ENCODE assay signal across 1 cellular context in the genomic region with DNA sequence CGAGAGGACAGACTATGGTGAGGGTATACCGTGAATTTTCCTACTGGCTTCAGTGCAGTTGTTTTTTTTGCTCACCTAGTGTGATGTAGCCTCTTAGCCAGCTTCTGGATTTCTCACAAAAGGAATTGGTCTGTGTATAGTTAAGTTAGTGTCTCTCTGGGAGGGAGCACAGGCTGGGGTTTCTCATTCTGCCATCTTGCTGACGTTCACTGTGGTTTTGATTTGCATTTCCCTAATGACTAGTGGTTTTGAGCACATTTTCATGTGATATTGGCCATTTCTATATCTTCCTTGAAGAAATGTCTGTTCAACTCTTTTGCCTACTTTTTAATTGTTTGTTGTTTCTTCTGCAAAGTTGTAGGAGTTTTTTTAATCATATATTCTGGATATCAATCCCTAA.
TF ChIP-seq lines count a peak whose summit lies in the region.

No MANE protein-coding gene starts in this region.

TF ChIP-seq in GM12878, 131 proteins besides CTCF, POLR2A, EP300 and RAD21 (continued from another document and continues in another):
- TF ChIP-seq, protein P1, sequence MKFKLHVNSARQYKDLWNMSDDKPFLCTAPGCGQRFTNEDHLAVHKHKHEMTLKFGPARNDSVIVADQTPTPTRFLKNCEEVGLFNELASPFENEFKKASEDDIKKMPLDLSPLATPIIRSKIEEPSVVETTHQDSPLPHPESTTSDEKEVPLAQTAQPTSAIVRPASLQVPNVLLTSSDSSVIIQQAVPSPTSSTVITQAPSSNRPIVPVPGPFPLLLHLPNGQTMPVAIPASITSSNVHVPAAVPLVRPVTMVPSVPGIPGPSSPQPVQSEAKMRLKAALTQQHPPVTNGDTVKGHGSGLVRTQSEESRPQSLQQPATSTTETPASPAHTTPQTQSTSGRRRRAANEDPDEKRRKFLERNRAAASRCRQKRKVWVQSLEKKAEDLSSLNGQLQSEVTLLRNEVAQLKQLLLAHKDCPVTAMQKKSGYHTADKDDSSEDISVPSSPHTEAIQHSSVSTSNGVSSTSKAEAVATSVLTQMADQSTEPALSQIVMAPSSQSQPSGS (IDR thresholded peaks at IDR 0.05; ENCODE audit: low read length) = no peak
- TF ChIP-seq ZNF384 (IDR thresholded peaks at IDR 0.05; ENCODE audit: borderline replicate concordance, low read depth, low read length) = no peak
- TF ChIP-seq SRF (IDR thresholded peaks at IDR 0.05; ENCODE audit: low read depth in 2 of 2, low read length in 2 of 2) = no peak
- no peak for TF ChIP-seq ZZZ3 (IDR thresholded peaks at IDR 0.05; ENCODE audit: control insufficient read depth, insufficient read length, low read depth)
- 0 out of 2 replicates have a peak, but pooled peaks have one; percentile 50 for TF ChIP-seq CBFB (IDR thresholded peaks at IDR 0.05; ENCODE audit: low read depth)
- no peak for TF ChIP-seq RBBP5 (conservative IDR thresholded peaks at IDR 0.05)
- TF ChIP-seq, protein P2, sequence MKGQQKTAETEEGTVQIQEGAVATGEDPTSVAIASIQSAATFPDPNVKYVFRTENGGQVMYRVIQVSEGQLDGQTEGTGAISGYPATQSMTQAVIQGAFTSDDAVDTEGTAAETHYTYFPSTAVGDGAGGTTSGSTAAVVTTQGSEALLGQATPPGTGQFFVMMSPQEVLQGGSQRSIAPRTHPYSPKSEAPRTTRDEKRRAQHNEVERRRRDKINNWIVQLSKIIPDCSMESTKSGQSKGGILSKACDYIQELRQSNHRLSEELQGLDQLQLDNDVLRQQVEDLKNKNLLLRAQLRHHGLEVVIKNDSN (IDR thresholded peaks at IDR 0.05; ENCODE audit: borderline replicate concordance, extremely low read length, insufficient read depth, low read depth, low read length) = no peak
- TF ChIP-seq, protein P3, sequence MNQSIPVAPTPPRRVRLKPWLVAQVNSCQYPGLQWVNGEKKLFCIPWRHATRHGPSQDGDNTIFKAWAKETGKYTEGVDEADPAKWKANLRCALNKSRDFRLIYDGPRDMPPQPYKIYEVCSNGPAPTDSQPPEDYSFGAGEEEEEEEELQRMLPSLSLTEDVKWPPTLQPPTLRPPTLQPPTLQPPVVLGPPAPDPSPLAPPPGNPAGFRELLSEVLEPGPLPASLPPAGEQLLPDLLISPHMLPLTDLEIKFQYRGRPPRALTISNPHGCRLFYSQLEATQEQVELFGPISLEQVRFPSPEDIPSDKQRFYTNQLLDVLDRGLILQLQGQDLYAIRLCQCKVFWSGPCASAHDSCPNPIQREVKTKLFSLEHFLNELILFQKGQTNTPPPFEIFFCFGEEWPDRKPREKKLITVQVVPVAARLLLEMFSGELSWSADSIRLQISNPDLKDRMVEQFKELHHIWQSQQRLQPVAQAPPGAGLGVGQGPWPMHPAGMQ (IDR thresholded peaks at IDR 0.05; ENCODE audit: borderline replicate concordance) = no peak
- no peak for TF ChIP-seq PML (IDR thresholded peaks at IDR 0.05; ENCODE audit: low read length)
- TF ChIP-seq CHD1 (IDR thresholded peaks at IDR 0.05; ENCODE audit: low read depth, low read length) = no peak
- peak; percentile 38 to 40 for TF ChIP-seq IKZF2 (IDR thresholded peaks at IDR 0.05)
- no peak for TF ChIP-seq POLR2AphosphoS2 (IDR thresholded peaks at IDR 0.05; ENCODE audit: low read depth, low read length)
- no peak for TF ChIP-seq STAT1 (conservative IDR thresholded peaks at IDR 0.05)
- TF ChIP-seq, protein P4, sequence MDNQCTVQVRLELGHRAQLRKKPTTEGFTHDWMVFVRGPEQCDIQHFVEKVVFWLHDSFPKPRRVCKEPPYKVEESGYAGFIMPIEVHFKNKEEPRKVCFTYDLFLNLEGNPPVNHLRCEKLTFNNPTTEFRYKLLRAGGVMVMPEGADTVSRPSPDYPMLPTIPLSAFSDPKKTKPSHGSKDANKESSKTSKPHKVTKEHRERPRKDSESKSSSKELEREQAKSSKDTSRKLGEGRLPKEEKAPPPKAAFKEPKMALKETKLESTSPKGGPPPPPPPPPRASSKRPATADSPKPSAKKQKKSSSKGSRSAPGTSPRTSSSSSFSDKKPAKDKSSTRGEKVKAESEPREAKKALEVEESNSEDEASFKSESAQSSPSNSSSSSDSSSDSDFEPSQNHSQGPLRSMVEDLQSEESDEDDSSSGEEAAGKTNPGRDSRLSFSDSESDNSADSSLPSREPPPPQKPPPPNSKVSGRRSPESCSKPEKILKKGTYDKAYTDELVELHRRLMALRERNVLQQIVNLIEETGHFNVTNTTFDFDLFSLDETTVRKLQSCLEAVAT (IDR thresholded peaks at IDR 0.05) = peak; percentile 48; the same call in 1 of the 2 replicates
- TF ChIP-seq ZSCAN29 (IDR thresholded peaks at IDR 0.05) = no peak
- TF ChIP-seq, protein P5, sequence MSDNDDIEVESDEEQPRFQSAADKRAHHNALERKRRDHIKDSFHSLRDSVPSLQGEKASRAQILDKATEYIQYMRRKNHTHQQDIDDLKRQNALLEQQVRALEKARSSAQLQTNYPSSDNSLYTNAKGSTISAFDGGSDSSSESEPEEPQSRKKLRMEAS (IDR thresholded peaks at IDR 0.05; ENCODE audit: low read depth, low read length) = no peak
- TF ChIP-seq IKZF1 (conservative IDR thresholded peaks at IDR 0.05) = peak; percentile 33; the same call in 1 of the 2 replicates
- TF ChIP-seq NBN (IDR thresholded peaks at IDR 0.05) = no peak
- TF ChIP-seq CREB1 (IDR thresholded peaks at IDR 0.05; ENCODE audit: low read depth) = no peak
- no peak for TF ChIP-seq TAF1 (IDR thresholded peaks at IDR 0.05; ENCODE audit: borderline replicate concordance, low read depth, low read length)
- TF ChIP-seq WRNIP1 (IDR thresholded peaks at IDR 0.05; ENCODE audit: borderline replicate concordance, low read depth, low read length) = no peak
- TF ChIP-seq BHLHE40 (IDR thresholded peaks at IDR 0.05; ENCODE audit: borderline replicate concordance in 1 of 2, low read depth in 2 of 2, low read length in 1 of 2) = peak in 1 of 2 experiments; percentile 68; a peak in 1 of 4 replicates
- no peak for TF ChIP-seq HDGF (IDR thresholded peaks at IDR 0.05)
- TF ChIP-seq POU2F2 (IDR thresholded peaks at IDR 0.05; ENCODE audit: borderline replicate concordance, low read depth, low read length) = peak; percentile 97
- TF ChIP-seq RUNX3 (IDR thresholded peaks at IDR 0.05; ENCODE audit: low read length) = peak; percentile 90
- no peak for TF ChIP-seq ZNF207 (IDR thresholded peaks at IDR 0.05; ENCODE audit: borderline replicate concordance)
- TF ChIP-seq MXI1 (IDR thresholded peaks at IDR 0.05; ENCODE audit: low read depth, low read length) = no peak
- TF ChIP-seq, protein P6, sequence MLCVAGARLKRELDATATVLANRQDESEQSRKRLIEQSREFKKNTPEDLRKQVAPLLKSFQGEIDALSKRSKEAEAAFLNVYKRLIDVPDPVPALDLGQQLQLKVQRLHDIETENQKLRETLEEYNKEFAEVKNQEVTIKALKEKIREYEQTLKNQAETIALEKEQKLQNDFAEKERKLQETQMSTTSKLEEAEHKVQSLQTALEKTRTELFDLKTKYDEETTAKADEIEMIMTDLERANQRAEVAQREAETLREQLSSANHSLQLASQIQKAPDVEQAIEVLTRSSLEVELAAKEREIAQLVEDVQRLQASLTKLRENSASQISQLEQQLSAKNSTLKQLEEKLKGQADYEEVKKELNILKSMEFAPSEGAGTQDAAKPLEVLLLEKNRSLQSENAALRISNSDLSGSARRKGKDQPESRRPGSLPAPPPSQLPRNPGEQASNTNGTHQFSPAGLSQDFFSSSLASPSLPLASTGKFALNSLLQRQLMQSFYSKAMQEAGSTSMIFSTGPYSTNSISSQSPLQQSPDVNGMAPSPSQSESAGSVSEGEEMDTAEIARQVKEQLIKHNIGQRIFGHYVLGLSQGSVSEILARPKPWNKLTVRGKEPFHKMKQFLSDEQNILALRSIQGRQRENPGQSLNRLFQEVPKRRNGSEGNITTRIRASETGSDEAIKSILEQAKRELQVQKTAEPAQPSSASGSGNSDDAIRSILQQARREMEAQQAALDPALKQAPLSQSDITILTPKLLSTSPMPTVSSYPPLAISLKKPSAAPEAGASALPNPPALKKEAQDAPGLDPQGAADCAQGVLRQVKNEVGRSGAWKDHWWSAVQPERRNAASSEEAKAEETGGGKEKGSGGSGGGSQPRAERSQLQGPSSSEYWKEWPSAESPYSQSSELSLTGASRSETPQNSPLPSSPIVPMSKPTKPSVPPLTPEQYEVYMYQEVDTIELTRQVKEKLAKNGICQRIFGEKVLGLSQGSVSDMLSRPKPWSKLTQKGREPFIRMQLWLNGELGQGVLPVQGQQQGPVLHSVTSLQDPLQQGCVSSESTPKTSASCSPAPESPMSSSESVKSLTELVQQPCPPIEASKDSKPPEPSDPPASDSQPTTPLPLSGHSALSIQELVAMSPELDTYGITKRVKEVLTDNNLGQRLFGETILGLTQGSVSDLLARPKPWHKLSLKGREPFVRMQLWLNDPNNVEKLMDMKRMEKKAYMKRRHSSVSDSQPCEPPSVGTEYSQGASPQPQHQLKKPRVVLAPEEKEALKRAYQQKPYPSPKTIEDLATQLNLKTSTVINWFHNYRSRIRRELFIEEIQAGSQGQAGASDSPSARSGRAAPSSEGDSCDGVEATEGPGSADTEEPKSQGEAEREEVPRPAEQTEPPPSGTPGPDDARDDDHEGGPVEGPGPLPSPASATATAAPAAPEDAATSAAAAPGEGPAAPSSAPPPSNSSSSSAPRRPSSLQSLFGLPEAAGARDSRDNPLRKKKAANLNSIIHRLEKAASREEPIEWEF (IDR thresholded peaks at IDR 0.05; ENCODE audit: insufficient replicate concordance, low read depth, low read length) = no peak
- no peak for TF ChIP-seq MYC (IDR thresholded peaks at IDR 0.05; ENCODE audit: insufficient read depth, insufficient read length, insufficient replicate concordance, low read length, severe bottlenecking)
- TF ChIP-seq, protein P7, sequence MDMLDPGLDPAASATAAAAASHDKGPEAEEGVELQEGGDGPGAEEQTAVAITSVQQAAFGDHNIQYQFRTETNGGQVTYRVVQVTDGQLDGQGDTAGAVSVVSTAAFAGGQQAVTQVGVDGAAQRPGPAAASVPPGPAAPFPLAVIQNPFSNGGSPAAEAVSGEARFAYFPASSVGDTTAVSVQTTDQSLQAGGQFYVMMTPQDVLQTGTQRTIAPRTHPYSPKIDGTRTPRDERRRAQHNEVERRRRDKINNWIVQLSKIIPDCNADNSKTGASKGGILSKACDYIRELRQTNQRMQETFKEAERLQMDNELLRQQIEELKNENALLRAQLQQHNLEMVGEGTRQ (IDR thresholded peaks at IDR 0.05; ENCODE audit: borderline replicate concordance, low read depth, low read length) = no peak
- TF ChIP-seq, protein P8, sequence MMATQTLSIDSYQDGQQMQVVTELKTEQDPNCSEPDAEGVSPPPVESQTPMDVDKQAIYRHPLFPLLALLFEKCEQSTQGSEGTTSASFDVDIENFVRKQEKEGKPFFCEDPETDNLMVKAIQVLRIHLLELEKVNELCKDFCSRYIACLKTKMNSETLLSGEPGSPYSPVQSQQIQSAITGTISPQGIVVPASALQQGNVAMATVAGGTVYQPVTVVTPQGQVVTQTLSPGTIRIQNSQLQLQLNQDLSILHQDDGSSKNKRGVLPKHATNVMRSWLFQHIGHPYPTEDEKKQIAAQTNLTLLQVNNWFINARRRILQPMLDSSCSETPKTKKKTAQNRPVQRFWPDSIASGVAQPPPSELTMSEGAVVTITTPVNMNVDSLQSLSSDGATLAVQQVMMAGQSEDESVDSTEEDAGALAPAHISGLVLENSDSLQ (IDR thresholded peaks at IDR 0.05) = peak; percentile 14; the same call in 1 of the 2 replicates
- TF ChIP-seq STAT3 (IDR thresholded peaks at IDR 0.05; ENCODE audit: low read depth, low read length) = no peak
- no peak for TF ChIP-seq FOS (IDR thresholded peaks at IDR 0.05; ENCODE audit: borderline replicate concordance, extremely low read depth, insufficient read length)
- no peak for TF ChIP-seq KDM1A (IDR thresholded peaks at IDR 0.05; ENCODE audit: borderline replicate concordance)
- TF ChIP-seq, protein P9, sequence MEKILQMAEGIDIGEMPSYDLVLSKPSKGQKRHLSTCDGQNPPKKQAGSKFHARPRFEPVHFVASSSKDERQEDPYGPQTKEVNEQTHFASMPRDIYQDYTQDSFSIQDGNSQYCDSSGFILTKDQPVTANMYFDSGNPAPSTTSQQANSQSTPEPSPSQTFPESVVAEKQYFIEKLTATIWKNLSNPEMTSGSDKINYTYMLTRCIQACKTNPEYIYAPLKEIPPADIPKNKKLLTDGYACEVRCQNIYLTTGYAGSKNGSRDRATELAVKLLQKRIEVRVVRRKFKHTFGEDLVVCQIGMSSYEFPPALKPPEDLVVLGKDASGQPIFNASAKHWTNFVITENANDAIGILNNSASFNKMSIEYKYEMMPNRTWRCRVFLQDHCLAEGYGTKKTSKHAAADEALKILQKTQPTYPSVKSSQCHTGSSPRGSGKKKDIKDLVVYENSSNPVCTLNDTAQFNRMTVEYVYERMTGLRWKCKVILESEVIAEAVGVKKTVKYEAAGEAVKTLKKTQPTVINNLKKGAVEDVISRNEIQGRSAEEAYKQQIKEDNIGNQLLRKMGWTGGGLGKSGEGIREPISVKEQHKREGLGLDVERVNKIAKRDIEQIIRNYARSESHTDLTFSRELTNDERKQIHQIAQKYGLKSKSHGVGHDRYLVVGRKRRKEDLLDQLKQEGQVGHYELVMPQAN (conservative IDR thresholded peaks at IDR 0.05) = no peak
- TF ChIP-seq CBX5 (IDR thresholded peaks at IDR 0.05; ENCODE audit: low read depth) = no peak
- TF ChIP-seq SREBF1 (IDR thresholded peaks at IDR 0.05; ENCODE audit: low read length) = no peak
- TF ChIP-seq, protein P10, sequence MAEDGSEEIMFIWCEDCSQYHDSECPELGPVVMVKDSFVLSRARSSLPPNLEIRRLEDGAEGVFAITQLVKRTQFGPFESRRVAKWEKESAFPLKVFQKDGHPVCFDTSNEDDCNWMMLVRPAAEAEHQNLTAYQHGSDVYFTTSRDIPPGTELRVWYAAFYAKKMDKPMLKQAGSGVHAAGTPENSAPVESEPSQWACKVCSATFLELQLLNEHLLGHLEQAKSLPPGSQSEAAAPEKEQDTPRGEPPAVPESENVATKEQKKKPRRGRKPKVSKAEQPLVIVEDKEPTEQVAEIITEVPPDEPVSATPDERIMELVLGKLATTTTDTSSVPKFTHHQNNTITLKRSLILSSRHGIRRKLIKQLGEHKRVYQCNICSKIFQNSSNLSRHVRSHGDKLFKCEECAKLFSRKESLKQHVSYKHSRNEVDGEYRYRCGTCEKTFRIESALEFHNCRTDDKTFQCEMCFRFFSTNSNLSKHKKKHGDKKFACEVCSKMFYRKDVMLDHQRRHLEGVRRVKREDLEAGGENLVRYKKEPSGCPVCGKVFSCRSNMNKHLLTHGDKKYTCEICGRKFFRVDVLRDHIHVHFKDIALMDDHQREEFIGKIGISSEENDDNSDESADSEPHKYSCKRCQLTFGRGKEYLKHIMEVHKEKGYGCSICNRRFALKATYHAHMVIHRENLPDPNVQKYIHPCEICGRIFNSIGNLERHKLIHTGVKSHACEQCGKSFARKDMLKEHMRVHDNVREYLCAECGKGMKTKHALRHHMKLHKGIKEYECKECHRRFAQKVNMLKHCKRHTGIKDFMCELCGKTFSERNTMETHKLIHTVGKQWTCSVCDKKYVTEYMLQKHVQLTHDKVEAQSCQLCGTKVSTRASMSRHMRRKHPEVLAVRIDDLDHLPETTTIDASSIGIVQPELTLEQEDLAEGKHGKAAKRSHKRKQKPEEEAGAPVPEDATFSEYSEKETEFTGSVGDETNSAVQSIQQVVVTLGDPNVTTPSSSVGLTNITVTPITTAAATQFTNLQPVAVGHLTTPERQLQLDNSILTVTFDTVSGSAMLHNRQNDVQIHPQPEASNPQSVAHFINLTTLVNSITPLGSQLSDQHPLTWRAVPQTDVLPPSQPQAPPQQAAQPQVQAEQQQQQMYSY (CRISPR knock-in tag; IDR thresholded peaks at IDR 0.05) = no peak
